Comparison of ENCODE assay signal across 8 cellular contexts in genomic region chr1:26035959-26036755, GRCh38. TPM values are rescaled to one million over a fixed set of nuclear protein-coding genes. Genes with fewer than 3 reads are reported as not detected.
DNase-seq lines count a peak whose midpoint lies in the region; ATAC-seq and TF ChIP-seq lines count a peak whose summit lies in the region.

No MANE protein-coding gene starts in this region.

- DNase-seq in CD8-positive, alpha-beta memory T cell: peak; percentile 65 to 79 (median 70)
- DNase-seq in OCI-M2 (lab: John Stamatoyannopoulos, UW; ENCODE audit: unreplicated experiment) (peak; percentile 29), fibroblast of lung (ENCODE audit: low read depth in 2 of 2) (peak; percentile 43 to 65)
- DNase-seq in activated T-helper 1 cell treated with anti-CD3 and anti-CD28 coated beads, Interleukin-2, amount 50 U/mL, for 16 hours (ENCODE audit: low read depth in 1 of 2, low spot score in 1 of 2): peak; percentile 63 to 66
- DNase-seq in naive thymus-derived CD4-positive, alpha-beta T cell: peak; percentile 53 to 89 (median 73)
- peak; percentile 90 to 96 for DNase-seq in stimulated activated effector memory CD8-positive, alpha-beta T cell treated with anti-CD3 and anti-CD28 coated beads, Interleukin-12 subunit alpha, Interleukin-12 subunit beta, amount 100 ng/mL, for 72 hours (ENCODE audit: low spot score in 2 of 2)

- H3K4me3 ChIP-seq in CD8-positive, alpha-beta memory T cell (ENCODE audit: low read length): peak overlapping the region; percentile 96
- H3K4me3 ChIP-seq in fibroblast of lung (replicated peaks in 1 of 4; ENCODE audit: control extremely low read depth in 1 of 4, insufficient read depth in 1 of 4, low read depth in 3 of 4, low read length in 4 of 4): peak overlapping the region; percentile 73 to 91 (median 82)
- H3K4me3 ChIP-seq in naive thymus-derived CD4-positive, alpha-beta T cell (ENCODE audit: low read length): peak overlapping the region; percentile 99

- peak overlapping the region; percentile 51 for H3K9ac ChIP-seq in fibroblast of lung (ENCODE audit: insufficient read depth, low read length)

- no peaks in the 10 kb centered on the region for H3K36me3 ChIP-seq in CD8-positive, alpha-beta memory T cell (ENCODE audit: insufficient read depth, low read length)
- no peaks in the 10 kb centered on the region for H3K36me3 ChIP-seq in fibroblast of lung (ENCODE audit: control insufficient read depth, insufficient read depth, low read length)
- peaks cover 0 to 4% (median 0%) of the 10 kb centered on the region in 3 experiments for H3K36me3 ChIP-seq in naive thymus-derived CD4-positive, alpha-beta T cell (ENCODE audit: control insufficient read depth in 2 of 3, insufficient read depth in 3 of 3, low read length in 3 of 3)

- H3K9me3 ChIP-seq in CD8-positive, alpha-beta memory T cell (ENCODE audit: low read length): no peaks in the 10 kb centered on the region
- no peaks in the 10 kb centered on the region for H3K9me3 ChIP-seq in fibroblast of lung (ENCODE audit: control insufficient read depth, insufficient read depth, low read depth, low read length)
- H3K9me3 ChIP-seq in naive thymus-derived CD4-positive, alpha-beta T cell (ENCODE audit: control insufficient read depth in 2 of 3, low read length in 3 of 3): no peaks in the 10 kb centered on the region

- H3K4me2 ChIP-seq in fibroblast of lung (ENCODE audit: extremely low read depth, insufficient read depth, low read length): peak overlapping the region; percentile 92

- POLR2A ChIA-PET in CD8-positive, alpha-beta memory T cell (lab: Charles Lee): no interaction called here
- POLR2A ChIA-PET in naive thymus-derived CD4-positive, alpha-beta T cell (lab: Charles Lee): interaction anchor here (0.6 kb wide), 1 partner anchor 128 kb away, joined by 3 read pairs; no protein-coding TSS in a partner anchor

- no peaks in the 10 kb centered on the region for H3K9me3 Mint-ChIP-seq in CD8-positive, alpha-beta memory T cell
- peaks cover 0 to 1% (median 0%) of the 10 kb centered on the region in 11 donors for H3K9me3 Mint-ChIP-seq in naive thymus-derived CD4-positive, alpha-beta T cell
- H3K9me3 Mint-ChIP-seq in stimulated activated effector memory CD8-positive, alpha-beta T cell treated with anti-CD3 and anti-CD28 coated beads, Interleukin-12 subunit alpha, Interleukin-12 subunit beta, amount 100 ng/mL, for 72 hours: no peaks in the 10 kb centered on the region

- peak overlapping the region; percentile 99 for H2AFZ ChIP-seq in fibroblast of lung (ENCODE audit: low read length)

- intact Hi-C loops in naive thymus-derived CD4-positive, alpha-beta T cell (cut with micrococcal nuclease): loop anchor here (1.0 to 10.0 kb wide), 13 partner anchors 38 to 381 kb away; partner anchors contain the start of genes CEP85 (in 2 of the 2), PDIK1L (in 2 of the 2), PAFAH2 (in 1 of the 2) and UBXN11 (in 1 of the 2)

- no peaks in the 10 kb centered on the region for H3K27me3 ChIP-seq in CD8-positive, alpha-beta memory T cell (ENCODE audit: insufficient read depth, low read length, poor library complexity, severe bottlenecking)
- peaks cover 10% of the 10 kb centered on the region for H3K27me3 ChIP-seq in fibroblast of lung (ENCODE audit: control insufficient read depth, insufficient read depth, low read length)
- H3K27me3 ChIP-seq in naive thymus-derived CD4-positive, alpha-beta T cell (ENCODE audit: control insufficient read depth in 2 of 2, insufficient read depth in 2 of 2, low read length in 2 of 2): no peaks in the 10 kb centered on the region

- peaks cover 0 to 5% (median 0%) of the 10 kb centered on the region in 3 donors for H3K36me3 Mint-ChIP-seq in CD8-positive, alpha-beta memory T cell
- H3K36me3 Mint-ChIP-seq in naive thymus-derived CD4-positive, alpha-beta T cell: no peaks in the 10 kb centered on the region
- no peaks in the 10 kb centered on the region for H3K36me3 Mint-ChIP-seq in stimulated activated effector memory CD8-positive, alpha-beta T cell treated with anti-CD3 and anti-CD28 coated beads, Interleukin-12 subunit alpha, Interleukin-12 subunit beta, amount 100 ng/mL, for 72 hours

- TF ChIP-seq CTCF in fibroblast of lung (conservative IDR thresholded peaks at IDR 0.05 in 1 of 2, IDR thresholded peaks at IDR 0.05 in 1 of 2; ENCODE audit: low read depth in 1 of 2, low read length in 2 of 2): peak; percentile 92

- H4K20me1 ChIP-seq in fibroblast of lung (ENCODE audit: control insufficient read depth, extremely low read depth, insufficient read depth, low read length): no peaks in the 10 kb centered on the region

- peak overlapping the region; percentile 93 to 97 (median 95) for H3K4me3 Mint-ChIP-seq in CD8-positive, alpha-beta memory T cell
- H3K4me3 Mint-ChIP-seq in naive thymus-derived CD4-positive, alpha-beta T cell: peak overlapping the region; percentile 93 to 97 (median 96)
- H3K4me3 Mint-ChIP-seq in stimulated activated effector memory CD8-positive, alpha-beta T cell treated with anti-CD3 and anti-CD28 coated beads, Interleukin-12 subunit alpha, Interleukin-12 subunit beta, amount 100 ng/mL, for 72 hours: peak overlapping the region; percentile 98

- ATAC-seq in GM19395 (IDR thresholded peaks at IDR 0.05; ENCODE audit: unreplicated experiment): peak; percentile 78
- peak; percentile 58 for ATAC-seq in HG03521 (IDR thresholded peaks at IDR 0.05; ENCODE audit: unreplicated experiment)
- ATAC-seq in naive thymus-derived CD4-positive, alpha-beta T cell: peak; percentile 87
- peak; percentile 80 for ATAC-seq in stimulated activated effector memory CD8-positive, alpha-beta T cell treated with anti-CD3 and anti-CD28 coated beads, Interleukin-12 subunit alpha, Interleukin-12 subunit beta, amount 100 ng/mL, for 72 hours

- H3K27me3 Mint-ChIP-seq in CD8-positive, alpha-beta memory T cell: peaks cover 0 to 3% of the 10 kb centered on the region in 2 donors
- peaks cover 0 to 19% (median 0%) of the 10 kb centered on the region in 5 donors for H3K27me3 Mint-ChIP-seq in naive thymus-derived CD4-positive, alpha-beta T cell

- peak overlapping the region; percentile 88 for H3K27ac ChIP-seq in CD8-positive, alpha-beta memory T cell (ENCODE audit: low read depth, low read length)
- no peak overlapping the region for H3K27ac ChIP-seq in fibroblast of lung (ENCODE audit: insufficient read depth, low read length)
- H3K27ac ChIP-seq in naive thymus-derived CD4-positive, alpha-beta T cell (ENCODE audit: low read depth, low read length): peak overlapping the region; percentile 87

- CTCF ChIA-PET in CD8-positive, alpha-beta memory T cell (lab: Charles Lee): interaction anchor here (0.6 to 2.1 kb wide), 21 partner anchors 9 to 397 kb away, joined by 3 to 10 read pairs (median 4); partner anchors contain the start of genes CEP85, SLC30A2 and ZNF593
- CTCF ChIA-PET in naive thymus-derived CD4-positive, alpha-beta T cell (lab: Charles Lee): interaction anchor here (0.6 to 1.5 kb wide), 9 partner anchors 9 to 817 kb away, joined by 3 to 10 read pairs (median 4); partner anchors contain the start of gene SLC30A2

- no peaks in the 10 kb centered on the region for H3K79me2 ChIP-seq in fibroblast of lung (ENCODE audit: control insufficient read depth, insufficient read depth, low read length)

- peak overlapping the region; percentile 80 to 98 (median 92) for H3K27ac Mint-ChIP-seq in CD8-positive, alpha-beta memory T cell
- H3K27ac Mint-ChIP-seq in naive thymus-derived CD4-positive, alpha-beta T cell: peak overlapping the region; percentile 74 to 96 (median 90)
- peak overlapping the region; percentile 87 for H3K27ac Mint-ChIP-seq in stimulated activated effector memory CD8-positive, alpha-beta T cell treated with anti-CD3 and anti-CD28 coated beads, Interleukin-12 subunit alpha, Interleukin-12 subunit beta, amount 100 ng/mL, for 72 hours

- H3K4me1 ChIP-seq in CD8-positive, alpha-beta memory T cell (ENCODE audit: insufficient read depth, low read length): peaks cover 6% of the 10 kb centered on the region
- peaks cover 10% of the 10 kb centered on the region for H3K4me1 ChIP-seq in fibroblast of lung (ENCODE audit: control insufficient read depth, extremely low read depth, insufficient read depth, low read length)
- peaks cover 5 to 6% of the 10 kb centered on the region in 2 donors for H3K4me1 ChIP-seq in naive thymus-derived CD4-positive, alpha-beta T cell (ENCODE audit: control insufficient read depth in 2 of 2, insufficient read depth in 2 of 2, low read length in 2 of 2)

- H3K4me1 Mint-ChIP-seq in CD8-positive, alpha-beta memory T cell: peaks cover 6 to 13% (median 12%) of the 10 kb centered on the region in 3 donors
- H3K4me1 Mint-ChIP-seq in naive thymus-derived CD4-positive, alpha-beta T cell: peaks cover 0 to 15% (median 8%) of the 10 kb centered on the region in 7 donors
- peaks cover 22% of the 10 kb centered on the region for H3K4me1 Mint-ChIP-seq in stimulated activated effector memory CD8-positive, alpha-beta T cell treated with anti-CD3 and anti-CD28 coated beads, Interleukin-12 subunit alpha, Interleukin-12 subunit beta, amount 100 ng/mL, for 72 hours

RNA-seq across cellular contexts. Expression of gene SLC30A2, which starts 9.8 kb away (rescaled TPM):
- not detected for total RNA-seq in CD8-positive, alpha-beta memory T cell
- not detected for polyA plus RNA-seq in CD8-positive, alpha-beta memory T cell
- not detected in 2 replicates for total RNA-seq in fibroblast of lung
- polyA plus RNA-seq in fibroblast of lung: not detected in 2 replicates
- not detected in 2 replicates for polyA plus RNA-seq in fibroblast of lung (2012)
- polyA minus RNA-seq in fibroblast of lung (ENCODE audit: low replicate concordance): not detected in 2 replicates
- total RNA-seq in naive thymus-derived CD4-positive, alpha-beta T cell: not detected
- not detected for polyA plus RNA-seq in naive thymus-derived CD4-positive, alpha-beta T cell

RNA-seq across cellular contexts. Expression of gene EXTL1, which starts 14.6 kb away (rescaled TPM):
- not detected for total RNA-seq in CD8-positive, alpha-beta memory T cell
- polyA plus RNA-seq in CD8-positive, alpha-beta memory T cell: not detected
- 0.26 and 0.33 TPM in 2 replicates for total RNA-seq in fibroblast of lung
- 0.14 and 0.39 TPM in 2 replicates for polyA plus RNA-seq in fibroblast of lung
- 0.22 and 0.71 TPM in 2 replicates for polyA plus RNA-seq in fibroblast of lung (2012)
- not detected in 2 replicates for polyA minus RNA-seq in fibroblast of lung (ENCODE audit: low replicate concordance)
- total RNA-seq in naive thymus-derived CD4-positive, alpha-beta T cell: under 1 TPM in 2 of 5 experiments, not detected in 3; 0.14 to 0.32 TPM
- polyA plus RNA-seq in naive thymus-derived CD4-positive, alpha-beta T cell: not detected

RNA-seq across cellular contexts. Expression of gene TRIM63, which starts 31.3 kb away (rescaled TPM):
- total RNA-seq in CD8-positive, alpha-beta memory T cell: not detected
- polyA plus RNA-seq in CD8-positive, alpha-beta memory T cell: not detected
- total RNA-seq in fibroblast of lung: not detected in 2 replicates
- not detected in 2 replicates for polyA plus RNA-seq in fibroblast of lung
- polyA plus RNA-seq in fibroblast of lung (2012): not detected in 2 replicates
- not detected in 2 replicates for polyA minus RNA-seq in fibroblast of lung (ENCODE audit: low replicate concordance)
- total RNA-seq in naive thymus-derived CD4-positive, alpha-beta T cell: not detected
- polyA plus RNA-seq in naive thymus-derived CD4-positive, alpha-beta T cell: not detected

RNA-seq across cellular contexts. Expression of gene PAFAH2, which starts 38.3 kb away (rescaled TPM):
- total RNA-seq in CD8-positive, alpha-beta memory T cell: 10 to 100 TPM; 11.8 to 12.1 TPM
- polyA plus RNA-seq in CD8-positive, alpha-beta memory T cell: 28.6 TPM
- total RNA-seq in fibroblast of lung: 8.2 and 11.7 TPM in 2 replicates
- polyA plus RNA-seq in fibroblast of lung: 8.3 and 11.3 TPM in 2 replicates
- 5.4 and 6.7 TPM in 2 replicates for polyA plus RNA-seq in fibroblast of lung (2012)
- 1.7 and 21.5 TPM in 2 replicates for polyA minus RNA-seq in fibroblast of lung (ENCODE audit: low replicate concordance)
- 10 to 100 TPM; 11.4 to 36.0 (median 12.7) TPM for total RNA-seq in naive thymus-derived CD4-positive, alpha-beta T cell
- 10 to 100 TPM; 19.5 to 23.7 TPM for polyA plus RNA-seq in naive thymus-derived CD4-positive, alpha-beta T cell

Comparison
In these comparisons a context has a peak if more than half of its experiments do, and no peak if none do; other contexts are left out.
1. DNase-seq: peak in every context shown above with its lines; median percentile 93 in stimulated activated effector memory CD8-positive, alpha-beta T cell treated with anti-CD3 and anti-CD28 coated beads, Interleukin-12 subunit alpha, Interleukin-12 subunit beta, amount 100 ng/mL, for 72 hours; 73 in naive thymus-derived CD4-positive, alpha-beta T cell; 70 in CD8-positive, alpha-beta memory T cell; 64 in activated T-helper 1 cell treated with anti-CD3 and anti-CD28 coated beads, Interleukin-2, amount 50 U/mL, for 16 hours; 54 in fibroblast of lung; 29 in OCI-M2.